In the genomic region with DNA sequence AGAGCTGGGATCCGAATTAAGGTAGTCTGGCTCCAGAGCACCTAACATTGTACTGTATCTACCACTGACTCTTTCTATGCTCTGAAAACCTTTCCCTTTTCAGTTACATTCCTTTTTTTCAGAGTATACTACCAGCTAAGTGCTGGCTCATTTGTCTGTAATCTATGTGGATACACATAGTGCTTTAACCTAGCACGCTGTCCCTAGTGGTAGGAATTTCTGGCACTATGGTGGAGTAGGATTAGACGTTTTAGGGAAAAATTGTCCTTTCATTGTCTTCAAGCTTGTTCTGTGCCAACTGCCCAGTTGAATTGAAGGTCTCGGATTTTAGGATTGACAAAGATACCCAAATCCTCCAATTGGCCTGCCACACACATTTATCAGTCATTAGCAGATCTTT, we compare ENCODE assay signal across 11 cellular contexts.
DNase-seq lines count a peak whose midpoint lies in the region; ATAC-seq lines count a peak whose summit lies in the region.
"Had no signal": no experiment of that assay in that cellular context is flagged by ENCODE, and none has a peak within 500 bp of the region (broad histone marks: within the 10 kb centered on the region; RNA-seq: fewer than 3 reads in every experiment).

No MANE protein-coding gene starts in this region.

- no peak overlapping the region for H3K27ac Mint-ChIP-seq in naive thymus-derived CD8-positive, alpha-beta T cell

- H3K4me3 Mint-ChIP-seq in naive thymus-derived CD8-positive, alpha-beta T cell, result no peak overlapping the region

- H3K27me3 Mint-ChIP-seq in naive thymus-derived CD8-positive, alpha-beta T cell, result peaks cover 0 to 3% (median 0%) of the 10 kb centered on the region in 5 donors

- peaks cover 0 to 4% (median 0%) of the 10 kb centered on the region in 3 donors for H3K36me3 Mint-ChIP-seq in naive thymus-derived CD8-positive, alpha-beta T cell

- peak; percentile 59 for DNase-seq in DMS53 (lab: John Stamatoyannopoulos, UW)
- no peak for DNase-seq in DMS53 treated with DMSO at 0.1 percent for 48 hours (lab: John Stamatoyannopoulos, UW; ENCODE audit: unreplicated experiment)
- DNase-seq in SW480 (ENCODE audit: low spot score), result peak; percentile 9
- DNase-seq in iPS DF 19.7 (ENCODE audit: low read depth, low spot score), result peak; percentile 45
- DNase-seq in stromal cell of bone marrow (ENCODE audit: low read depth), result peak; percentile 2
- DNase-seq in naive thymus-derived CD8-positive, alpha-beta T cell, result no peak
- no peak for DNase-seq in NCI-H1436 treated with DMSO at 0.1 percent for 48 hours (lab: John Stamatoyannopoulos, UW)
- DNase-seq: activated T-cell treated with anti-CD3 and anti-CD28 coated beads, Interleukin-2, amount 50 U/mL, for 48 hours; midbrain; stimulated activated CD4-positive, alpha-beta T cell treated with anti-CD3 and anti-CD28 coated beads, Interleukin-2, amount 100 ng/mL, for 24 hours had no signal

- H3K4me1 Mint-ChIP-seq in naive thymus-derived CD8-positive, alpha-beta T cell, result no peaks in the 10 kb centered on the region

- ATAC-seq in naive thymus-derived CD8-positive, alpha-beta T cell, result no peak
- no peak for ATAC-seq in GM21381 (IDR thresholded peaks at IDR 0.05; ENCODE audit: unreplicated experiment)

- POLR2A ChIA-PET in naive thymus-derived CD8-positive, alpha-beta T cell (lab: Charles Lee), result no interaction called here

- H3K9me3 Mint-ChIP-seq in naive thymus-derived CD8-positive, alpha-beta T cell, result peaks cover 0 to 15% (median 6%) of the 10 kb centered on the region in 9 donors

Comparison
In these comparisons a context has a peak if more than half of its experiments do, and no peak if none do; other contexts are left out.
1. DNase-seq: peak in DMS53 (single experiment), SW480 (single experiment), iPS DF 19.7 (single experiment) and stromal cell of bone marrow (single experiment); none in DMS53 treated with DMSO at 0.1 percent for 48 hours (single experiment), naive thymus-derived CD8-positive, alpha-beta T cell (0 of 10) and NCI-H1436 treated with DMSO at 0.1 percent for 48 hours (single experiment).